Comparison of ENCODE assay signal across 9 cellular contexts in the genomic region with DNA sequence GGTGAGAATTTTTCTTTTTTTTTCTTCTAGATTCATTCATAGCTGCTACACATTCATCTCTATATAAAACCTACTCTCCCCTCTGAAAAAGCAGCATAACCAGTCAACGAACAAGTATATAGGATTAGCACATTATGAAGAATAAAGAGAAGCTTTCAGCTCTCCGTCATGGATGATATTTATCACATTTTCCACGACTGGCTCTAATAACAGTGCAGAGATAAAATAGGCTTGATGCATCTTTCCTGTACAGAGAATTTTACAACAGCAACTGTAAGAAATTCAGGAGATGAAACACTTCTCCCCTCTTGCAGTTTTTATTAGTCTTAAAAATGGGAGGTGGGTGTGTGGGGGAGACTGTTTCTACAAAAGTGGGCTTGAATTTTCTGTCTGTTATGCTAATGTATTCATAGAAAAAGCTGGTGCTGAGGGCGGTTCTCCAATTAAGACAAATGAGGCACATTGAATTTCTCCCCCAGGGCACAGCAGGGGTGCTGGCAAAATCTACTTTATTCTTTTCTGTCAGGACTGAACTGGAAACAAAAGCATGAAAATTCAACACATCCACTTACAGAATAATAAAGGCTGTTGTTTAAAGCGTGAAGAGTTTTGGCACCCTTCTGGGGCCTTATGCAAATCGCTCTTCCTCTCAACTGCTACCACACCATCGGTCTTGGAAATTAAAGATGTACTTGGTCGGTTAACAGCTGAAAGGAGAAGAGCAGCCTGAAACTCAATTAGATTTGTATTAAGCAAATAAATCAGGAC.
DNase-seq lines count a peak whose midpoint lies in the region; ATAC-seq, FAIRE-seq and TF ChIP-seq lines count a peak whose summit lies in the region.
"Had no signal": no experiment of that assay in that cellular context is flagged by ENCODE, and none has a peak within 500 bp of the region (broad histone marks: within the 10 kb centered on the region; RNA-seq: fewer than 3 reads in every experiment).

No MANE protein-coding gene starts in this region.

- peak; percentile 94 for ATAC-seq in HG03108 (IDR thresholded peaks at IDR 0.05; ENCODE audit: unreplicated experiment)
- ATAC-seq in stimulated activated naive B cell treated with anti-CD40 and anti-IgM and Interleukin-4, amounts not matched to agents 10 μg/mL and 1 μg/mL and 100 μg/mL, for 72 hours (replicated peaks): peak; percentile 72 to 78
- ATAC-seq: A549 had no signal

- peaks cover 4 to 10% of the 10 kb centered on the region in 2 donors for H3K9me3 Mint-ChIP-seq in stimulated activated naive B cell treated with anti-CD40 and anti-IgM and Interleukin-4, amounts not matched to agents 10 μg/mL and 1 μg/mL and 100 μg/mL, for 72 hours

- peaks cover 7 to 12% of the 10 kb centered on the region in 2 donors for H3K36me3 Mint-ChIP-seq in stimulated activated naive B cell treated with anti-CD40 and anti-IgM and Interleukin-4, amounts not matched to agents 10 μg/mL and 1 μg/mL and 100 μg/mL, for 72 hours

- TF ChIP-seq POLR2A in Raji (IDR thresholded peaks at IDR 0.05; ENCODE audit: insufficient read depth, low read depth, low read length): peak; percentile 31; the same call in 1 of the 2 replicates

- peaks cover 26 to 55% of the 10 kb centered on the region in 2 donors for H3K4me1 Mint-ChIP-seq in stimulated activated naive B cell treated with anti-CD40 and anti-IgM and Interleukin-4, amounts not matched to agents 10 μg/mL and 1 μg/mL and 100 μg/mL, for 72 hours

- DNase-seq in NCI-H1092 treated with DMSO at 0.1 percent for 48 hours (lab: John Stamatoyannopoulos, UW) (peak; percentile 10), NCI-H1092 (lab: John Stamatoyannopoulos, UW) (no peak), glomerular visceral epithelial cell (ENCODE audit: extremely low spot score) (no peak), cerebellar nuclear complex (lab: John Stamatoyannopoulos, UW) (no peak), HTR-8/SVneo (ENCODE audit: insufficient read length, low spot score) (no peak)
- DNase-seq in stimulated activated naive B cell treated with anti-CD40 and anti-IgM and Interleukin-4, amounts not matched to agents 10 μg/mL and 1 μg/mL and 100 μg/mL, for 72 hours: no peak

- H3K27ac Mint-ChIP-seq in stimulated activated naive B cell treated with anti-CD40 and anti-IgM and Interleukin-4, amounts not matched to agents 10 μg/mL and 1 μg/mL and 100 μg/mL, for 72 hours: no peak overlapping the region

- H3K4me3 Mint-ChIP-seq in stimulated activated naive B cell treated with anti-CD40 and anti-IgM and Interleukin-4, amounts not matched to agents 10 μg/mL and 1 μg/mL and 100 μg/mL, for 72 hours: peak overlapping the region in 1 of 2 donors; percentile 24

- H3K27me3 Mint-ChIP-seq in stimulated activated naive B cell treated with anti-CD40 and anti-IgM and Interleukin-4, amounts not matched to agents 10 μg/mL and 1 μg/mL and 100 μg/mL, for 72 hours: no peaks in the 10 kb centered on the region

- FAIRE-seq in HTR-8/SVneo (lab: Jason Lieb, UNC): no peak
- FAIRE-seq: A549 had no signal
